10 cellular contexts compared by ENCODE assay signal in genomic region chr12:124804011-124804621, GRCh38. TPM values are rescaled to one million over a fixed set of nuclear protein-coding genes. Genes with fewer than 3 reads are reported as not detected.
DNase-seq lines count a peak whose midpoint lies in the region; ATAC-seq, FAIRE-seq and TF ChIP-seq lines count a peak whose summit lies in the region.
"Had no signal": no experiment of that assay in that cellular context is flagged by ENCODE, and none has a peak within 500 bp of the region (broad histone marks: within the 10 kb centered on the region; RNA-seq: fewer than 3 reads in every experiment).

No MANE protein-coding gene starts in this region.

- no peak overlapping the region for H2BK5ac ChIP-seq in H1 (ENCODE audit: low read depth, low read length)

- TF ChIP-seq CTCF in C4-2B (conservative IDR thresholded peaks at IDR 0.05) (no peak), H1 (IDR thresholded peaks at IDR 0.05; ENCODE audit: control extremely low read depth in 1 of 3, insufficient read depth in 1 of 3, low read depth in 1 of 3, low read length in 3 of 3) (no peak), colonic mucosa (IDR thresholded peaks at IDR 0.05) (no peak)

- H3K79me2 ChIP-seq in H1 (ENCODE audit: control insufficient read depth in 1 of 2, insufficient read depth in 2 of 2, low read length in 2 of 2): no peaks in the 10 kb centered on the region

- no peak overlapping the region for H2BK120ac ChIP-seq in H1 (replicated peaks; ENCODE audit: low read depth, low read length)

- no peak overlapping the region for H4K5ac ChIP-seq in H1 (ENCODE audit: insufficient read length, low read depth, low read length)

- no peak for FAIRE-seq in H1 (lab: Jason Lieb, UNC)

- H2BK20ac ChIP-seq in H1 (ENCODE audit: low read length): no peak overlapping the region

- H3K14ac ChIP-seq in H1 (ENCODE audit: insufficient read length): no peak overlapping the region

- TF ChIP-seq EP300 in H1 (IDR thresholded peaks at IDR 0.05; ENCODE audit: borderline replicate concordance in 1 of 2, low read depth in 2 of 2, low read length in 2 of 2): no peak

- no peak for TF ChIP-seq RAD21 in H1 (IDR thresholded peaks at IDR 0.05 in 1 of 2, conservative IDR thresholded peaks at IDR 0.05 in 1 of 2; ENCODE audit: low read depth in 2 of 2, low read length in 2 of 2)

- no peak overlapping the region for H3K4ac ChIP-seq in H1 (replicated peaks; ENCODE audit: insufficient read length, low read depth, low read length)

- no peak overlapping the region for H2AK5ac ChIP-seq in H1 (ENCODE audit: low read depth, low read length)

- no peak overlapping the region for H4K91ac ChIP-seq in H1 (replicated peaks; ENCODE audit: insufficient read length, low read length)

- 94% methylated on average over 9 of the region's 9 CpGs; no CpG with 5 or more reads in 1 of the 2 experiments for WGBS in H1 (ENCODE audit: extremely low coverage in 1 of 2, insufficient coverage in 1 of 2, insufficient read length in 1 of 2, insufficient replicate concordance in 2 of 2, low coverage in 1 of 2, low lambda C conversion rate in 2 of 2, missing lambda C conversion rate in 1 of 2), 2 experiments

- no peak overlapping the region for H2BK12ac ChIP-seq in H1 (ENCODE audit: low read depth, low read length)

- no peaks in the 10 kb centered on the region; the same call in 1 of the 2 replicates for H3K23me2 ChIP-seq in H1 (ENCODE audit: low read depth, low read length)

- no peak for ATAC-seq in GM21786 (IDR thresholded peaks at IDR 0.05; ENCODE audit: unreplicated experiment)

- H3K27ac ChIP-seq in C4-2B (peak overlapping the region; percentile 36), H1 (ENCODE audit: low read depth, low read length) (no peak overlapping the region), colonic mucosa (no peak overlapping the region)

- no peaks in the 10 kb centered on the region for H3K9me3 ChIP-seq in H1 (ENCODE audit: insufficient read depth in 2 of 2, low read depth in 1 of 2, low read length in 1 of 2)
- H3K9me3 ChIP-seq in colonic mucosa: no peaks in the 10 kb centered on the region

- peaks cover 0 to 6% of the 10 kb centered on the region in 2 experiments for H4K20me1 ChIP-seq in H1 (replicated peaks in 1 of 2; ENCODE audit: control insufficient read depth in 1 of 2, insufficient read depth in 2 of 2, low read length in 2 of 2)

- H3K36me3 ChIP-seq in H1 (ENCODE audit: control insufficient read depth in 2 of 4, insufficient read depth in 4 of 4, low read length in 3 of 4) (no peaks in the 10 kb centered on the region; a peak in 2 of 8 replicates), colonic mucosa (no peaks in the 10 kb centered on the region)

- POLR2A ChIA-PET in H1 (lab: Charles Lee; ENCODE audit: partially characterized antibody): interaction anchor here (1.1 kb wide), 1 partner anchor 23 kb away, joined by 6 read pairs; no protein-coding TSS in a partner anchor

- H4K8ac ChIP-seq in H1 (ENCODE audit: extremely low read depth, insufficient read depth, low read length): no peak overlapping the region

- H3K18ac ChIP-seq in H1 (ENCODE audit: extremely low read depth, low read length): no peak overlapping the region

- H3K9ac ChIP-seq in H1 (replicated peaks in 1 of 4; ENCODE audit: extremely low read depth in 1 of 4, low read depth in 3 of 4, low read length in 3 of 4) (no peak overlapping the region), colonic mucosa (ENCODE audit: low read depth in 2 of 2, low read length in 2 of 2) (no peak overlapping the region)

- CTCF ChIA-PET in H1 (lab: Charles Lee; ENCODE audit: partially characterized antibody): interaction anchor here (1.1 kb wide), 1 partner anchor 55 kb away, joined by 3 read pairs; no protein-coding TSS in a partner anchor

- DNase-seq in NCI-H226 (peak; percentile 88), H1 (ENCODE audit: low read depth in 1 of 2, low spot score in 2 of 2) (peak in 1 of 2 experiments; percentile 67), middle frontal gyrus (ENCODE audit: extremely low spot score, low spot score) (peak; percentile 11), COLO829 (ENCODE audit: low spot score) (no peak), colonic mucosa (no peak)
- DNase-seq in activated CD8-positive, alpha-beta memory T cell treated with anti-CD3 and anti-CD28 coated beads, Interleukin-2, amount 50 U/mL, for 4 hours: no peak
- DNase-seq: activated effector memory CD4-positive, alpha-beta T cell treated with Interleukin-2 at 50 U/mL for 16 hours; HFFc6 had no signal

- H3K27me3 ChIP-seq in H1 (replicated peaks in 1 of 4; ENCODE audit: control insufficient read depth in 3 of 4, extremely low read depth in 1 of 4, insufficient read depth in 3 of 4, low read length in 3 of 4) (no peaks in the 10 kb centered on the region), colonic mucosa (no peaks in the 10 kb centered on the region)

- TF ChIP-seq POLR2A in H1 (IDR thresholded peaks at IDR 0.05; ENCODE audit: control extremely low read depth in 1 of 2, low read depth in 2 of 2, low read length in 2 of 2): no peak

- H2BK15ac ChIP-seq in H1 (ENCODE audit: low read length): no peak overlapping the region

- no peak overlapping the region for H3K56ac ChIP-seq in H1 (replicated peaks; ENCODE audit: insufficient read length, low read depth, low read length)

- no peaks in the 10 kb centered on the region for H3K4me1 ChIP-seq in H1 (replicated peaks in 1 of 4; ENCODE audit: control insufficient read depth in 3 of 4, insufficient read depth in 4 of 4, low read length in 3 of 4)
- no peaks in the 10 kb centered on the region for H3K4me1 ChIP-seq in colonic mucosa

- no peak overlapping the region for H3K4me3 ChIP-seq in H1 (ENCODE audit: extremely low read depth in 1 of 4, insufficient read depth in 2 of 4, low read depth in 3 of 4, low read length in 4 of 4)
- H3K4me3 ChIP-seq in colonic mucosa: no peak overlapping the region

- H2AFZ ChIP-seq in H1 (ENCODE audit: low read length): no peak overlapping the region

- no peak overlapping the region for H3K23ac ChIP-seq in H1 (ENCODE audit: insufficient read length)

- H3K79me1 ChIP-seq in H1 (ENCODE audit: low read depth, low read length): peaks cover 2% of the 10 kb centered on the region; the same call in 1 of the 2 replicates

- intact Hi-C loops in colonic mucosa (cut with DNase I): no loop called here

- H3K4me2 ChIP-seq in H1 (ENCODE audit: insufficient read depth in 1 of 2, low read depth in 2 of 2, low read length in 2 of 2): no peak overlapping the region

TF ChIP-seq in H1, 55 proteins besides CTCF, POLR2A, EP300 and RAD21:
- TF ChIP-seq USF2 (IDR thresholded peaks at IDR 0.05; ENCODE audit: low read length): peak; percentile 74; the same call in 1 of the 2 replicates
- TF ChIP-seq KDM1A (IDR thresholded peaks at IDR 0.05; ENCODE audit: borderline replicate concordance, low read length): no peak
- TF ChIP-seq MAX (IDR thresholded peaks at IDR 0.05): 0 out of 2 replicates have a peak, but pooled peaks have one; percentile 45
TF ChIP-seq in H1: peak in this region for 2.

RNA-seq across cellular contexts. Expression of gene SCARB1, which starts 59.5 kb away (rescaled TPM):
- total RNA-seq in H1 (2021; fragmentation: NEBNext Ultra II Directional; extraction: Animal tissue kit (Norgen Biotek cat#: 25700)): 57.1 and 58.0 TPM in 2 replicates
- polyA plus RNA-seq in H1 (2011; rRNA removed): 45.3 and 70.7 TPM in 2 replicates
- polyA plus RNA-seq in H1 (2011; cell fraction: cytosol; rRNA removed): 49.4 TPM
- 108 TPM for polyA plus RNA-seq in H1 (2011; cell fraction: nucleus; rRNA removed)
- polyA plus RNA-seq in H1 (2012, experiment 1 of 2): 52.4 to 76.7 TPM (median 66.8 TPM) in 4 replicates
- 40.2 TPM for polyA plus RNA-seq in H1 (2012, experiment 2 of 2)
- 81.2 TPM for polyA plus RNA-seq in H1 (2013, experiment 1 of 2)
- 90.5 TPM for polyA plus RNA-seq in H1 (2013, experiment 2 of 2)
- 52.9 and 55.6 TPM in 2 replicates for polyA minus RNA-seq in H1 (2011; rRNA and poly(A)+ RNA removed)
- polyA minus RNA-seq in H1 (2011; cell fraction: cytosol; rRNA and poly(A)+ RNA removed): 28.3 TPM
- 31.4 TPM for polyA minus RNA-seq in H1 (2011; cell fraction: nucleus; rRNA and poly(A)+ RNA removed)
- 10 to 100 TPM; 44.9 to 83.1 TPM for total RNA-seq in colonic mucosa

Comparison
In these comparisons a context has a peak if more than half of its experiments do, and no peak if none do; other contexts are left out.
1. DNase-seq: peak in NCI-H226 (single experiment) and middle frontal gyrus (single experiment); none in COLO829 (single experiment), activated CD8-positive, alpha-beta memory T cell treated with anti-CD3 and anti-CD28 coated beads, Interleukin-2, amount 50 U/mL, for 4 hours (single experiment) and colonic mucosa (single experiment).